Comparison of ENCODE assay signal across 15 cellular contexts in the genomic region with DNA sequence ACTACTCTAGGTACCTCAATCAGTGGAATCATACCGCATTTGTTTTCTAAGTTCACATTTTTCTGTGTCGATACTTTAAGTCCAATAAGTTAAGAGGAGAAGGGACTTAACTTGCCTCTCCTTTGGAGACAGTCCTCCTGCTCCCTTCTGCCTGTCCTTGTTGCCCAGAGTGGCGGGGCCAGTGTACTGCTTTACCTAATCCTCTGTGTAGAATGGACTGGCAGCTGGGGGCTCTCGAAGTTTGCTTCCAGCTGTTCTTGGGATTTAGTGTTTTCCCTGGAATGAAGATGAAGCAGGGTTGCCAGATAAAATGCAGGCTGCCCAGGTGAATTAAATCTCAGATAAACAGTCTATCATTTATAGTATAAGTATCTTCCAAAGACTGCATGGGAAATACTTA.
DNase-seq lines count a peak whose midpoint lies in the region; ATAC-seq, FAIRE-seq and TF ChIP-seq lines count a peak whose summit lies in the region.
"Had no signal": no experiment of that assay in that cellular context is flagged by ENCODE, and none has a peak within 500 bp of the region (broad histone marks: within the 10 kb centered on the region; RNA-seq: fewer than 3 reads in every experiment).

No MANE protein-coding gene starts in this region.

- H3K4me1 Mint-ChIP-seq in brain = peaks cover 87% of the 10 kb centered on the region
- H3K4me1 Mint-ChIP-seq in activated T-helper 2 cell treated with anti-CD3 and anti-CD28 coated beads, Interferon-gamma antibody, Interleukin-2, Interleukin-4, amounts not matched to agents 10 μg/mL and 5 μg/mL and 100 μg/mL, durations not matched to agents 14 hours and 24 hours and 36 hours (ENCODE audit: low read depth) = no peaks in the 10 kb centered on the region
- H3K4me1 Mint-ChIP-seq: CD4-positive, alpha-beta memory T cell had no signal

- POLR2A ChIA-PET in A549 (lab: Yijun Ruan, JAX) = no interaction called here
- POLR2A ChIA-PET in SK-N-SH (lab: Yijun Ruan, JAX) = no interaction called here

- no peaks in the 10 kb centered on the region for H3K36me3 Mint-ChIP-seq in brain
- H3K36me3 Mint-ChIP-seq in activated T-helper 2 cell treated with anti-CD3 and anti-CD28 coated beads, Interferon-gamma antibody, Interleukin-2, Interleukin-4, amounts not matched to agents 10 μg/mL and 5 μg/mL and 100 μg/mL, durations not matched to agents 14 hours and 24 hours and 36 hours (ENCODE audit: low read depth) = no peaks in the 10 kb centered on the region
- H3K36me3 Mint-ChIP-seq: CD4-positive, alpha-beta memory T cell had no signal

- peaks cover 4% of the 10 kb centered on the region for H3F3A ChIP-seq in SK-N-SH (replicated peaks; ENCODE audit: insufficient read depth)

- no peak overlapping the region for H2AFZ ChIP-seq in SK-N-SH (ENCODE audit: low read depth)

- 78% methylated on average over 4 of the region's 4 CpGs for WGBS in A549 (ENCODE audit: missing lambda C conversion rate)
- 35 to 54% (median 39%) methylated on average over 4 of the region's 4 CpGs for WGBS in psoas muscle, 3 donors
- 95% methylated on average over 4 of the region's 4 CpGs for WGBS in SK-N-SH (ENCODE audit: low lambda C conversion rate)

- intact Hi-C loops in psoas muscle (cut with DNase I) = no loop called here
- intact Hi-C loops in activated T-helper 2 cell treated with anti-CD3 and anti-CD28 coated beads, Interferon-gamma antibody, Interleukin-2, Interleukin-4, amounts not matched to agents 10 μg/mL and 5 μg/mL and 100 μg/mL, durations not matched to agents 14 hours and 24 hours and 36 hours (cut with micrococcal nuclease) = no loop called here

- H3K79me2 ChIP-seq in SK-N-SH (ENCODE audit: insufficient read depth) = peaks cover 12% of the 10 kb centered on the region

- H3K4me1 ChIP-seq in A549 (no peaks in the 10 kb centered on the region), psoas muscle (peaks cover 60% of the 10 kb centered on the region), SK-N-SH (ENCODE audit: control insufficient read depth in 1 of 2, insufficient read depth in 2 of 2, low read depth in 1 of 2, low read length in 1 of 2) (peaks cover 30 to 47% of the 10 kb centered on the region in 2 experiments; a peak in 3 of 4 replicates)

- TF ChIP-seq POLR2A in A549 (IDR thresholded peaks at IDR 0.05; ENCODE audit: low read length) = no peak

- no peak for TF ChIP-seq EP300 in A549 (IDR thresholded peaks at IDR 0.05)
- TF ChIP-seq EP300 in SK-N-SH (IDR thresholded peaks at IDR 0.05; ENCODE audit: borderline replicate concordance in 1 of 2, low read depth in 1 of 2, low read length in 1 of 2) = no peak

- CTCF ChIA-PET in A549 (lab: Yijun Ruan, JAX) = interaction anchor here (1.3 kb wide), 1 partner anchor 32 kb away, joined by 3 read pairs; no protein-coding TSS in a partner anchor
- CTCF ChIA-PET in SK-N-SH (lab: Yijun Ruan, JAX) = interaction anchor here (1.2 kb wide), 1 partner anchor 15 kb away, joined by 3 read pairs; no protein-coding TSS in a partner anchor

- peak; percentile 7 for FAIRE-seq in A549 (lab: Jason Lieb, UNC)

- H3K4me3 Mint-ChIP-seq in brain = peak overlapping the region in 1 of 5 experiments; percentile 1
- no peak overlapping the region for H3K4me3 Mint-ChIP-seq in activated T-helper 2 cell treated with anti-CD3 and anti-CD28 coated beads, Interferon-gamma antibody, Interleukin-2, Interleukin-4, amounts not matched to agents 10 μg/mL and 5 μg/mL and 100 μg/mL, durations not matched to agents 14 hours and 24 hours and 36 hours (ENCODE audit: low read depth)
- H3K4me3 Mint-ChIP-seq: CD4-positive, alpha-beta memory T cell had no signal

- H3K27me3 ChIP-seq in psoas muscle (ENCODE audit: insufficient read depth in 3 of 3, low read length in 2 of 3) = no peaks in the 10 kb centered on the region
- no peaks in the 10 kb centered on the region for H3K27me3 ChIP-seq in SK-N-SH (ENCODE audit: insufficient read depth)

- no peaks in the 10 kb centered on the region for H3K27me3 Mint-ChIP-seq in brain
- no peaks in the 10 kb centered on the region for H3K27me3 Mint-ChIP-seq in activated T-helper 2 cell treated with anti-CD3 and anti-CD28 coated beads, Interferon-gamma antibody, Interleukin-2, Interleukin-4, amounts not matched to agents 10 μg/mL and 5 μg/mL and 100 μg/mL, durations not matched to agents 14 hours and 24 hours and 36 hours (ENCODE audit: low read depth)

- H3K36me3 ChIP-seq in psoas muscle (ENCODE audit: insufficient read depth in 1 of 2, low read depth in 1 of 2) (no peaks in the 10 kb centered on the region), SK-N-SH (replicated peaks in 1 of 2; ENCODE audit: control insufficient read depth in 1 of 2, insufficient read depth in 2 of 2, low read length in 1 of 2) (no peaks in the 10 kb centered on the region)

- TF ChIP-seq CTCF in A549 (IDR thresholded peaks at IDR 0.05) (no peak), brain (conservative IDR thresholded peaks at IDR 0.05) (no peak), psoas muscle (IDR thresholded peaks at IDR 0.05) (no peak), SK-N-SH (IDR thresholded peaks at IDR 0.05) (no peak)

- peaks cover 0 to 6% (median 0%) of the 10 kb centered on the region in 5 experiments for H3K9me3 Mint-ChIP-seq in brain
- H3K9me3 Mint-ChIP-seq in activated T-helper 2 cell treated with anti-CD3 and anti-CD28 coated beads, Interferon-gamma antibody, Interleukin-2, Interleukin-4, amounts not matched to agents 10 μg/mL and 5 μg/mL and 100 μg/mL, durations not matched to agents 14 hours and 24 hours and 36 hours = no peaks in the 10 kb centered on the region

- no peak overlapping the region for H3K9ac ChIP-seq in SK-N-SH

- H3K4me2 ChIP-seq in A549 (no peak overlapping the region), SK-N-SH (no peak overlapping the region)

- H3K9me3 ChIP-seq in A549 = no peaks in the 10 kb centered on the region
- no peaks in the 10 kb centered on the region for H3K9me3 ChIP-seq in psoas muscle
- H3K9me3 ChIP-seq in SK-N-SH = no peaks in the 10 kb centered on the region

- no peak overlapping the region for H3K4me3 ChIP-seq in A549
- no peak overlapping the region for H3K4me3 ChIP-seq in psoas muscle
- H3K4me3 ChIP-seq in SK-N-SH (ENCODE audit: low read depth in 2 of 2, low read length in 1 of 2) = no peak overlapping the region

- no peaks in the 10 kb centered on the region for H3K9me2 ChIP-seq in SK-N-SH

- H3K27ac ChIP-seq in A549 = no peak overlapping the region
- H3K27ac ChIP-seq in psoas muscle = peak overlapping the region; percentile 86
- H3K27ac ChIP-seq in SK-N-SH (ENCODE audit: low read depth in 2 of 2, low read length in 1 of 2) = no peak overlapping the region
- H3K27ac ChIP-seq: 22Rv1 had no signal

- DNase-seq in A549 (ENCODE audit: low read depth in 1 of 2, low spot score in 1 of 2) = no peak
- DNase-seq in NCI-H524 treated with DMSO at 0.1 percent for 48 hours (lab: John Stamatoyannopoulos, UW) = peak; percentile 79
- no peak for DNase-seq in psoas muscle
- DNase-seq in activated T-helper 2 cell treated with anti-CD3 and anti-CD28 coated beads, Interferon-gamma antibody, Interleukin-2, Interleukin-4, amounts not matched to agents 10 μg/mL and 5 μg/mL and 100 μg/mL, durations not matched to agents 14 hours and 24 hours and 36 hours (ENCODE audit: low spot score) = no peak
- no peak for DNase-seq in SK-N-SH
- DNase-seq: CD4-positive, alpha-beta memory T cell; KG1; NCI-H1092; NCI-H146; NCI-H2081; SHP77 treated with DMSO at 0.1 percent for 48 hours had no signal

- no peak for ATAC-seq in A549
- ATAC-seq in psoas muscle = no peak
- no peak for ATAC-seq in GM19463 (IDR thresholded peaks at IDR 0.05; ENCODE audit: unreplicated experiment)
- ATAC-seq in GM18909 (IDR thresholded peaks at IDR 0.05; ENCODE audit: poor library complexity, unreplicated experiment) = no peak

- H3K27ac Mint-ChIP-seq in brain = peak overlapping the region in 3 of 5 experiments; percentile 14 to 51 (median 40)
- no peak overlapping the region for H3K27ac Mint-ChIP-seq in activated T-helper 2 cell treated with anti-CD3 and anti-CD28 coated beads, Interferon-gamma antibody, Interleukin-2, Interleukin-4, amounts not matched to agents 10 μg/mL and 5 μg/mL and 100 μg/mL, durations not matched to agents 14 hours and 24 hours and 36 hours
- H3K27ac Mint-ChIP-seq: CD4-positive, alpha-beta memory T cell had no signal

- TF ChIP-seq RAD21 in A549 (conservative IDR thresholded peaks at IDR 0.05 in 1 of 2, IDR thresholded peaks at IDR 0.05 in 1 of 2) (no peak), SK-N-SH (IDR thresholded peaks at IDR 0.05; ENCODE audit: low read length) (no peak)

- H4K20me1 ChIP-seq in SK-N-SH (ENCODE audit: insufficient read depth) = no peaks in the 10 kb centered on the region

TF ChIP-seq in A549, 52 proteins besides CTCF, POLR2A, EP300 and RAD21 (continues in another document):
- no peak for TF ChIP-seq FOXS1 (CRISPR knock-in tag; IDR thresholded peaks at IDR 0.05)
- TF ChIP-seq MYC (IDR thresholded peaks at IDR 0.05; ENCODE audit: borderline replicate concordance, low read length) = no peak
- TF ChIP-seq, protein P1, sequence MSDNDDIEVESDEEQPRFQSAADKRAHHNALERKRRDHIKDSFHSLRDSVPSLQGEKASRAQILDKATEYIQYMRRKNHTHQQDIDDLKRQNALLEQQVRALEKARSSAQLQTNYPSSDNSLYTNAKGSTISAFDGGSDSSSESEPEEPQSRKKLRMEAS (IDR thresholded peaks at IDR 0.05) = no peak
- no peak for TF ChIP-seq MAZ (IDR thresholded peaks at IDR 0.05; ENCODE audit: borderline replicate concordance, low read depth, low read length)
- TF ChIP-seq JUN (IDR thresholded peaks at IDR 0.05) = no peak
- TF ChIP-seq, protein P2, sequence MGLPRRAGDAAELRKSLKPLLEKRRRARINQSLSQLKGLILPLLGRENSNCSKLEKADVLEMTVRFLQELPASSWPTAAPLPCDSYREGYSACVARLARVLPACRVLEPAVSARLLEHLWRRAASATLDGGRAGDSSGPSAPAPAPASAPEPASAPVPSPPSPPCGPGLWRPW (IDR thresholded peaks at IDR 0.05) = no peak

TF ChIP-seq in SK-N-SH, 30 proteins besides CTCF, POLR2A, EP300 and RAD21 (continues in another document):
- no peak for TF ChIP-seq EZH2phosphoT487 (IDR thresholded peaks at IDR 0.05; ENCODE audit: borderline replicate concordance, low read depth)
- no peak for TF ChIP-seq TAF1 (IDR thresholded peaks at IDR 0.05; ENCODE audit: borderline replicate concordance, low read depth, low read length)
- no peak for TF ChIP-seq RXRA (IDR thresholded peaks at IDR 0.05; ENCODE audit: borderline replicate concordance, low read depth)
- TF ChIP-seq TEAD4 (IDR thresholded peaks at IDR 0.05; ENCODE audit: borderline replicate concordance, insufficient read depth) = no peak
